1 cellular context compared by ENCODE assay signal in genomic region chr19:53868892-53869804, GRCh38.
TF ChIP-seq lines count a peak whose summit lies in the region.

No MANE protein-coding gene starts in this region.

TF ChIP-seq in K562, 482 proteins besides CTCF, POLR2A, EP300 and RAD21 (continued from another document and continues in another):
- TF ChIP-seq ZNF609 (CRISPR knock-in tag; IDR thresholded peaks at IDR 0.05; ENCODE audit: borderline replicate concordance) (no peak), NBN (IDR thresholded peaks at IDR 0.05; ENCODE audit: low read depth) (peak; percentile 83; the same call in 1 of the 2 replicates), HDAC6 (IDR thresholded peaks at IDR 0.05; ENCODE audit: low read depth, low read length) (no peak), SRSF3 (IDR thresholded peaks at IDR 0.05; ENCODE audit: insufficient read depth, low read length) (no peak), KHSRP (IDR thresholded peaks at IDR 0.05) (no peak), DMBX1 (CRISPR knock-in tag; IDR thresholded peaks at IDR 0.05; ENCODE audit: borderline replicate concordance) (no peak), NR1H2 (CRISPR knock-in tag; IDR thresholded peaks at IDR 0.05) (no peak), RFX1 (IDR thresholded peaks at IDR 0.05) (no peak), BMI1 (IDR thresholded peaks at IDR 0.05; ENCODE audit: low read length) (no peak), SNAPC5 (CRISPR knock-in tag; IDR thresholded peaks at IDR 0.05) (no peak), CREBBP (IDR thresholded peaks at IDR 0.05; ENCODE audit: low read depth, low read length) (no peak), CHCHD3 (CRISPR knock-in tag; IDR thresholded peaks at IDR 0.05) (no peak), TAF9B (IDR thresholded peaks at IDR 0.05; ENCODE audit: partially characterized antibody) (peak; percentile 55), ZNF592 (IDR thresholded peaks at IDR 0.05) (no peak), ZNF780A (CRISPR knock-in tag; IDR thresholded peaks at IDR 0.05) (no peak), ZBTB33 (CRISPR knock-in tag; IDR thresholded peaks at IDR 0.05) (0 out of 2 replicates have a peak, but pooled peaks have one; percentile 22), ZC3H8 (IDR thresholded peaks at IDR 0.05) (no peak), CCAR2 (IDR thresholded peaks at IDR 0.05; ENCODE audit: low read depth, low read length) (no peak), ZNF76 (CRISPR knock-in tag; IDR thresholded peaks at IDR 0.05; ENCODE audit: borderline replicate concordance) (no peak), MTA3 (IDR thresholded peaks at IDR 0.05; ENCODE audit: borderline replicate concordance) (no peak), ZBED1 (IDR thresholded peaks at IDR 0.05) (peak; percentile 36; the same call in 1 of the 2 replicates), SMARCE1 (IDR thresholded peaks at IDR 0.05) (no peak), ZNF23 (CRISPR knock-in tag; IDR thresholded peaks at IDR 0.05) (no peak), HMG20B (CRISPR knock-in tag; IDR thresholded peaks at IDR 0.05) (no peak), THAP12 (CRISPR knock-in tag; IDR thresholded peaks at IDR 0.05) (no peak), ETS2 (tag; IDR thresholded peaks at IDR 0.05; ENCODE audit: borderline replicate concordance, poor library complexity, severe bottlenecking) (no peak), MGA (IDR thresholded peaks at IDR 0.05) (peak; percentile 80), EP400 (IDR thresholded peaks at IDR 0.05) (peak; percentile 80), ELF4 (CRISPR knock-in tag; IDR thresholded peaks at IDR 0.05) (no peak), CCNT2 (IDR thresholded peaks at IDR 0.05; ENCODE audit: borderline replicate concordance, extremely low read depth, insufficient read length, low read depth, low read length) (peak; percentile 97), ZBTB17 (CRISPR knock-in tag; IDR thresholded peaks at IDR 0.05) (no peak), MAFG (tag; conservative IDR thresholded peaks at IDR 0.05) (no peak), ZBTB7A (IDR thresholded peaks at IDR 0.05; ENCODE audit: borderline replicate concordance, control insufficient read depth, low read depth, low read length) (peak; percentile 90), L3MBTL2 (IDR thresholded peaks at IDR 0.05) (peak; percentile 85)
